15 cellular contexts compared by ENCODE assay signal in genomic region chr12:87756111-87756510, GRCh38.
DNase-seq lines count a peak whose midpoint lies in the region; ATAC-seq lines count a peak whose summit lies in the region.
"Had no signal": no experiment of that assay in that cellular context is flagged by ENCODE, and none has a peak within 500 bp of the region (broad histone marks: within the 10 kb centered on the region; RNA-seq: fewer than 3 reads in every experiment).

No MANE protein-coding gene starts in this region.

- intact Hi-C loops in sciatic nerve (cut with DNase I), result no loop called here

- no peak overlapping the region for H3K4me3 Mint-ChIP-seq in immature natural killer cell
- H3K4me3 Mint-ChIP-seq: activated naive CD8-positive, alpha-beta T cell treated with anti-CD3 and anti-CD28 coated beads, Interleukin-2, amount 10 ng/mL, durations not matched to agents 7 days and 5 days; natural killer cell had no signal

- H3K4me1 ChIP-seq in GM23248 (ENCODE audit: insufficient read depth) (no peaks in the 10 kb centered on the region), SJSA1 (replicated peaks) (peaks cover 10% of the 10 kb centered on the region)

- H3K36me3 ChIP-seq in GM23248 (ENCODE audit: low read depth) (no peaks in the 10 kb centered on the region), SJSA1 (no peaks in the 10 kb centered on the region)
- H3K36me3 ChIP-seq: WERI-Rb-1 had no signal

- H3K4me3 ChIP-seq in GM23248, result no peak overlapping the region
- no peak overlapping the region for H3K4me3 ChIP-seq in SJSA1

- no peaks in the 10 kb centered on the region for H3K79me2 ChIP-seq in GM23248 (ENCODE audit: insufficient read depth)

- H3K27me3 ChIP-seq in GM23248 (replicated peaks; ENCODE audit: insufficient read depth), result no peaks in the 10 kb centered on the region
- H3K27me3 ChIP-seq in SJSA1 (replicated peaks), result no peaks in the 10 kb centered on the region

- H3F3A ChIP-seq in GM23248 (ENCODE audit: insufficient read depth), result no peaks in the 10 kb centered on the region

- no peaks in the 10 kb centered on the region for H3K27me3 Mint-ChIP-seq in immature natural killer cell (ENCODE audit: low read depth in 3 of 3)
- H3K27me3 Mint-ChIP-seq: activated naive CD8-positive, alpha-beta T cell treated with anti-CD3 and anti-CD28 coated beads, Interleukin-2, amount 10 ng/mL, durations not matched to agents 7 days and 5 days had no signal

- no peaks in the 10 kb centered on the region for H3K9me2 ChIP-seq in GM23248 (ENCODE audit: insufficient read depth)

- no peaks in the 10 kb centered on the region for H3K4me1 Mint-ChIP-seq in immature natural killer cell
- H3K4me1 Mint-ChIP-seq: activated naive CD8-positive, alpha-beta T cell treated with anti-CD3 and anti-CD28 coated beads, Interleukin-2, amount 10 ng/mL, durations not matched to agents 7 days and 5 days; natural killer cell had no signal

- peak; percentile 53 for ATAC-seq in sciatic nerve
- no peak for ATAC-seq in GM21723 (IDR thresholded peaks at IDR 0.05; ENCODE audit: unreplicated experiment)
- ATAC-seq: left lobe of liver, natural killer cell, right cardiac atrium had no signal

- H3K27ac ChIP-seq in GM23248 (no peak overlapping the region), SJSA1 (peak overlapping the region; percentile 18; the same call in 1 of the 2 replicates)
- H3K27ac ChIP-seq: WERI-Rb-1 had no signal

- H4K20me1 ChIP-seq in GM23248 (ENCODE audit: insufficient read depth), result no peaks in the 10 kb centered on the region

- H3K9me3 ChIP-seq in GM23248 (ENCODE audit: low read depth) (no peaks in the 10 kb centered on the region), SJSA1 (replicated peaks) (no peaks in the 10 kb centered on the region)

- H2AFZ ChIP-seq in GM23248, result no peak overlapping the region

- WGBS in GM23248 (ENCODE audit: low coverage in 1 of 2, low lambda C conversion rate in 2 of 2, missing lambda C conversion rate in 2 of 2), 2 experiments, result 50 to 78% methylated on average over 3 to 4 of the region's 4 CpGs

- DNase-seq in GM23248 (peak; percentile 58), SJSA1 (ENCODE audit: low read depth in 1 of 2, low spot score in 2 of 2) (peak in 1 of 2 experiments; percentile 57), fibroblast of gingiva (ENCODE audit: low read depth) (peak; percentile 99), sciatic nerve (ENCODE audit: low spot score) (no peak), immature natural killer cell (no peak), NCI-H187 (lab: John Stamatoyannopoulos, UW) (no peak)
- DNase-seq: activated naive CD8-positive, alpha-beta T cell treated with anti-CD3 and anti-CD28 coated beads, Interleukin-2, amount 10 ng/mL, durations not matched to agents 7 days and 5 days; head of caudate nucleus; natural killer cell; NCI-H1105; NCI-H526; right cardiac atrium; WERI-Rb-1 had no signal

- H3K27ac Mint-ChIP-seq in immature natural killer cell, result no peak overlapping the region
- H3K27ac Mint-ChIP-seq: activated naive CD8-positive, alpha-beta T cell treated with anti-CD3 and anti-CD28 coated beads, Interleukin-2, amount 10 ng/mL, durations not matched to agents 7 days and 5 days; natural killer cell had no signal

- no peak overlapping the region for H3K4me2 ChIP-seq in GM23248 (ENCODE audit: unreplicated experiment)

- no peak overlapping the region for H3K9ac ChIP-seq in GM23248

- in situ Hi-C loops in GM23248 (cut with MboI), result no loop called here

- H3K9me3 Mint-ChIP-seq in immature natural killer cell, result peaks cover 5 to 26% (median 12%) of the 10 kb centered on the region in 6 donors

- H3K36me3 Mint-ChIP-seq in immature natural killer cell, result no peaks in the 10 kb centered on the region
- H3K36me3 Mint-ChIP-seq: activated naive CD8-positive, alpha-beta T cell treated with anti-CD3 and anti-CD28 coated beads, Interleukin-2, amount 10 ng/mL, durations not matched to agents 7 days and 5 days had no signal

Comparison
In these comparisons a context has a peak if more than half of its experiments do, and no peak if none do; other contexts are left out.
1. DNase-seq: peak in GM23248 (single experiment) and fibroblast of gingiva (single experiment); none in sciatic nerve (single experiment), immature natural killer cell (0 of 3) and NCI-H187 (0 of 2).